13 cellular contexts compared by ENCODE assay signal in the genomic region with DNA sequence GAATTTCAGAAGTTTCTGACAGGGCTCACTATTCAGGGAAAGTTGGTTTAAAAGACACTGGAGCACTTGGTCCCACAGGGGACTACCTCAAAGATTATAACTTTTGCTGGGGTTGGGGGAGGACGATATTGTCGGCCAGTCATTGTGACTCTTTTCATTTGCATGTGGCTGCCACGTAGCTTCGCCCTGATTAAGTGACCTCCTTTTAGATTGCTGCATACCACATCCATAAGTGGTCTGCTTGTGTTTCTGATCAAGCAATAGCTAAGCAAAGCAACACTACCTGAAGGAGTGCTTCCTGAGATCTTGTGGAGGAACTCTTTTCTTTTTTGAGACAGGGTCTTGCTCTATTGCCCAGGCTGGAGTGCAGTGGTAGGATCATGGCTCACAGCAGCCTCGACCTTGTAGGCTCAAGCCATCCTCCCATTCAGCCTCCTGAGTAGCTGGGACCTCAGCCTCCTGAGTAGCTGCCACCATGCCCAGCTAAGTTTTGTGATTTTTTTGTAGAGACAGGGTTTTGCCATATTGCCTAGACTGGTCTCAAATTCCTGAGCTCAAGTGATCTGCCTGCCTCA.
"Had no signal": no experiment of that assay in that cellular context is flagged by ENCODE, and none has a peak within 500 bp of the region (broad histone marks: within the 10 kb centered on the region; RNA-seq: fewer than 3 reads in every experiment).

No MANE protein-coding gene starts in this region.

- H3K27me3 ChIP-seq: adrenal gland, body of pancreas, ovary, tibial artery had no signal

- H3K36me3 Mint-ChIP-seq: activated naive CD4-positive, alpha-beta T cell treated with anti-CD3 and anti-CD28 coated beads, Interleukin-2, amount 10 ng/mL, durations not matched to agents 7 days and 5 days; memory B cell had no signal

- H3K4me1 ChIP-seq: adrenal gland, body of pancreas, tibial artery had no signal

- ATAC-seq: body of pancreas had no signal

- DNase-seq: activated CD4-positive, alpha-beta T cell treated with anti-CD3 and anti-CD28 coated beads, Interleukin-2, amount 50 U/mL, for 1 hour; activated naive CD4-positive, alpha-beta T cell treated with anti-CD3 and anti-CD28 coated beads, Interleukin-2, amount 10 ng/mL, durations not matched to agents 7 days and 5 days; activated T-cell treated with anti-CD3 and anti-CD28 coated beads for 4 hours; adrenal gland; body of pancreas; erythroblast; left cardiac atrium; ovary; tibial artery had no signal

- H3K9me3 ChIP-seq: adrenal gland, body of pancreas, ovary, tibial artery had no signal

- H3K27me3 Mint-ChIP-seq: activated naive CD4-positive, alpha-beta T cell treated with anti-CD3 and anti-CD28 coated beads, Interleukin-2, amount 10 ng/mL, durations not matched to agents 7 days and 5 days had no signal

- H3K9me3 Mint-ChIP-seq: activated naive CD4-positive, alpha-beta T cell treated with anti-CD3 and anti-CD28 coated beads, Interleukin-2, amount 10 ng/mL, durations not matched to agents 7 days and 5 days; activated T-helper 2 cell treated with anti-CD3 and anti-CD28 coated beads, Interferon-gamma antibody, Interleukin-2, Interleukin-4, amounts not matched to agents 10 μg/mL and 5 μg/mL and 100 μg/mL, durations not matched to agents 14 hours and 24 hours and 36 hours; T-helper 1 cell treated with Interleukin-12 subunit alpha and Interleukin-12 subunit beta and Interleukin-4 antibody, amounts not matched to agents 30 μg/mL and 1 μg/mL, for 36 hours had no signal

- H3K4me3 Mint-ChIP-seq: activated naive CD4-positive, alpha-beta T cell treated with anti-CD3 and anti-CD28 coated beads, Interleukin-2, amount 10 ng/mL, durations not matched to agents 7 days and 5 days; memory B cell; nephron; T-helper 1 cell treated with Interleukin-12 subunit alpha and Interleukin-12 subunit beta and Interleukin-4 antibody, amounts not matched to agents 30 μg/mL and 1 μg/mL, for 36 hours had no signal

- H3K27ac ChIP-seq: adrenal gland, body of pancreas, ovary, tibial artery had no signal

- H3K4me1 Mint-ChIP-seq: activated naive CD4-positive, alpha-beta T cell treated with anti-CD3 and anti-CD28 coated beads, Interleukin-2, amount 10 ng/mL, durations not matched to agents 7 days and 5 days; memory B cell had no signal

- H3K27ac Mint-ChIP-seq: activated naive CD4-positive, alpha-beta T cell treated with anti-CD3 and anti-CD28 coated beads, Interleukin-2, amount 10 ng/mL, durations not matched to agents 7 days and 5 days; activated T-helper 2 cell treated with anti-CD3 and anti-CD28 coated beads, Interferon-gamma antibody, Interleukin-2, Interleukin-4, amounts not matched to agents 10 μg/mL and 5 μg/mL and 100 μg/mL, durations not matched to agents 14 hours and 24 hours and 36 hours; memory B cell; nephron; T-helper 1 cell treated with Interleukin-12 subunit alpha and Interleukin-12 subunit beta and Interleukin-4 antibody, amounts not matched to agents 30 μg/mL and 1 μg/mL, for 36 hours had no signal

- H3K36me3 ChIP-seq: adrenal gland, ovary, tibial artery had no signal

- H3K4me3 ChIP-seq: adrenal gland, body of pancreas, ovary, tibial artery had no signal
